ENCODE assay signal across 8 cellular contexts in the genomic region with DNA sequence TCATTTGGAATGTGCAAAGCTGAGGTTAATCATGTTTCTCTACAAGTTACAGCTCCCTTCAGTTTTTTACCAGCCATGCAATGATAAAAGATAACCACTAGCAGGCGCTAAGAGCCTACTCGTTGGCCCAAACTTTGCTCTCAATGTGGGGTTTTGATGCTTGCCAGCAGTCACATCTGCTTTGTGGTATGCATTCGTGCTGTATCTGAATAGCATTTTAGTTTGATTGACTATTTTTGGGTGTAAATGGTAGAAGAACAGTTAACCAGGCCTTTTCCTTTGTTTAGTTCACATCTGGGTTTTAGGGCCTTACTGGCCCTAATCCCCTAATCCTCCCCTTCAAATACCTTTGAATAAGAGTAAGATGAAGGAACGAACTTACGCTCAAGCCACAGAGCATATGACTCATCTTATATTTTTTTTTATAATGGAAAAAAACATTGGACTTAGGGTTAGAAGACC. TPM values are rescaled to one million over a fixed set of nuclear protein-coding genes. Genes with fewer than 3 reads are reported as not detected.
DNase-seq lines count a peak whose midpoint lies in the region; ATAC-seq, FAIRE-seq and TF ChIP-seq lines count a peak whose summit lies in the region.

No MANE protein-coding gene starts in this region.

- CTCF ChIA-PET in A673 (lab: Charles Lee) = interaction anchor here (0.6 to 2.8 kb wide), 9 partner anchors 35 to 1812 kb away, joined by 3 to 28 read pairs (median 4); no protein-coding TSS in a partner anchor

- 34 to 37% methylated on average over 5 of the region's 5 CpGs for WGBS in pancreas, 2 donors

- H3K4me1 ChIP-seq in A673 (ENCODE audit: insufficient read depth, low read length, poor library complexity, severe bottlenecking) = no peaks in the 10 kb centered on the region
- peaks cover 0 to 4% (median 0%) of the 10 kb centered on the region in 3 donors for H3K4me1 ChIP-seq in pancreas

- ATAC-seq in HG03565 (IDR thresholded peaks at IDR 0.05; ENCODE audit: unreplicated experiment) (peak; percentile 52), pancreas (peak; percentile 50 to 88 (median 82)), HG02763 (IDR thresholded peaks at IDR 0.05; ENCODE audit: unreplicated experiment) (no peak)

- H3K36me3 ChIP-seq in A673 (ENCODE audit: insufficient read depth, low read length, poor library complexity, severe bottlenecking) = no peaks in the 10 kb centered on the region
- H3K36me3 ChIP-seq in pancreas = no peaks in the 10 kb centered on the region

- POLR2A ChIA-PET in A673 (lab: Charles Lee; ENCODE audit: low non-redundant PET) = interaction anchor here (0.6 kb wide), 1 partner anchor 421 kb away, joined by 4 read pairs; no protein-coding TSS in a partner anchor

- no peak for FAIRE-seq in pancreas (lab: Jason Lieb, UNC)

- BruUV-seq in A673 (replicated peaks; lab: Mats Ljungman, UMichigan) = no TSS peak

- H3K9me3 ChIP-seq in A673 (ENCODE audit: low read depth, low read length, poor library complexity, severe bottlenecking) (no peaks in the 10 kb centered on the region), pancreas (no peaks in the 10 kb centered on the region)

- no peak overlapping the region for H3K27ac ChIP-seq in A673 (ENCODE audit: low read depth, low read length, poor library complexity, severe bottlenecking)
- H3K27ac ChIP-seq in pancreas = no peak overlapping the region

- TF ChIP-seq CTCF in A673 (conservative IDR thresholded peaks at IDR 0.05; ENCODE audit: low read depth, low read length) (peak; percentile 93), pancreas (IDR thresholded peaks at IDR 0.05) (peak; percentile 57 to 90 (median 84))

- intact Hi-C loops in A673 (cut with micrococcal nuclease; ENCODE audit: unreplicated experiment) (loop anchor here (1.0 to 5.0 kb wide), 4 partner anchors 277 to 552 kb away; no protein-coding TSS in a partner anchor), pancreas (cut with DNase I) (loop anchor here in 2 of 3 donors (5.0 to 10.0 kb wide), 3 partner anchors 102 to 401 kb away; no protein-coding TSS in a partner anchor)

- no peak overlapping the region for H3K4me3 ChIP-seq in A673 (ENCODE audit: low read depth, low read length, poor library complexity, severe bottlenecking)
- H3K4me3 ChIP-seq in pancreas = no peak overlapping the region

- H3K27me3 ChIP-seq in A673 (replicated peaks; ENCODE audit: insufficient read depth, low read depth, low read length, poor library complexity) = no peaks in the 10 kb centered on the region
- H3K27me3 ChIP-seq in pancreas = peaks cover 0 to 10% (median 2%) of the 10 kb centered on the region in 4 donors

- DNase-seq in A673 (ENCODE audit: low spot score) (peak; percentile 82), GM04504 (ENCODE audit: low read depth) (peak; percentile 96), NCI-H69 (lab: John Stamatoyannopoulos, UW) (peak; percentile 87), activated T-cell treated with anti-CD3 and anti-CD28 coated beads for 48 hours (ENCODE audit: low read depth) (peak; percentile 23), foreskin melanocyte (peak; percentile 65), pancreas (peak in 1 of 6 donors; percentile 41)

RNA-seq across cellular contexts. Expression of gene CLDN11, which starts 4.4 kb away (rescaled TPM):
- total RNA-seq in A673 (2021) (0.52 TPM in 1 of 2 replicates, not detected in the other), pancreas (1 to 10 TPM in 3 of 6 donors, under 1 TPM in 3; 0.38 to 2.3 (median 1.3) TPM)
- polyA plus RNA-seq in pancreas = under 1 TPM; 0.61 to 0.87 TPM

RNA-seq across cellular contexts. Expression of gene SKIL, which starts 56.7 kb away (rescaled TPM):
- total RNA-seq in A673 (2021) (43.2 and 47.9 TPM in 2 replicates), pancreas (10 to 100 TPM; 14.3 to 52.1 (median 18.5) TPM)
- polyA plus RNA-seq in pancreas = 1 to 10 TPM; 5.1 to 6.0 TPM
